ENCODE assay signal across 8 cellular contexts in the genomic region with DNA sequence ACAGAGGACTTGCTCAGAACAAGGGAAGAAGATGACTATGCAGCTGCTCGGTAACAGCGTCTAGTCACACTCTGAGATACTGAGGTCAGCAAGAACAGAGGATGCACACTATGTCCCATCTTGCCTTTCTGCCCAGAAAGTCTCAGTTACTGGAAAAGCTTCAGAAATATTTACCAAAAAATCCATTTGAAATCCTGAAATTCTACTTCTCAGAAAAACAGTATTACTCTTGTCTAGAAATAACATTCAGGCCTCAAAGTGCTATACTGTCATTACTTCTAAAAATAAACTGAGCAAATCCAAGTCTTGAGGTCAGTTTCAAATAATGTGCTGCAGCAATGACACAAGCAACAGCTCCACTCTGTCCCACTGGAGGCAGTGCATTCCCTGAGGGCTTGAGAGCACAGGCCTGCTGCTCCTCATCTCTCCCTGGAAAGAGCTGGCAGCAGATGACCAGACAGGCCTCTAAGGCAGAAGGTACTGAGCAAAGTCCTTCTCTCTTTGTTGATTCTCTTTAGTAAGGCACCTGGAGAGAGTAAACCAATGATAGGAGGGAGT.
DNase-seq lines count a peak whose midpoint lies in the region; ATAC-seq and TF ChIP-seq lines count a peak whose summit lies in the region.

No MANE protein-coding gene starts in this region.

- WGBS in ovary, 3 donors: 22 to 35% (median 31%) methylated on average over 2 of the region's 2 CpGs

- no peak overlapping the region for H2AFZ ChIP-seq in ACC112 (ENCODE audit: low read length, unreplicated experiment)

- H3K27me3 Mint-ChIP-seq in activated B cell treated with CpG ODN at 0.5 μM for 24 hours: no peaks in the 10 kb centered on the region
- peaks cover 3% of the 10 kb centered on the region for H3K27me3 Mint-ChIP-seq in endothelial cell (ENCODE audit: unreplicated experiment)

- H3K27ac ChIP-seq in ACC112 (ENCODE audit: low read depth, low read length): peak overlapping the region; percentile 56
- H3K27ac ChIP-seq in ovary: no peak overlapping the region

- no peak for DNase-seq in activated B cell treated with CpG ODN at 0.5 μM for 24 hours
- DNase-seq in fibroblast of the aortic adventitia (ENCODE audit: low read depth): peak; percentile 56
- DNase-seq in ovary: peak in 4 of 5 donors; percentile 14 to 47 (median 29)
- no peak for DNase-seq in endothelial cell (ENCODE audit: low spot score)

- no peaks in the 10 kb centered on the region for H3K9me3 ChIP-seq in ovary

- H3K4me1 ChIP-seq in ACC112 (ENCODE audit: control insufficient read depth, insufficient read depth, low read length, unreplicated experiment) (peaks cover 51% of the 10 kb centered on the region), ovary (ENCODE audit: insufficient read depth) (peaks cover 2% of the 10 kb centered on the region)

- CTCF ChIA-PET in activated B cell treated with CpG ODN at 0.5 μM for 24 hours (lab: Charles Lee): interaction anchor here (1.5 to 1.7 kb wide), 2 partner anchors 11 to 137 kb away, joined by 4 to 5 read pairs; no protein-coding TSS in a partner anchor

- H3K4me3 Mint-ChIP-seq in activated B cell treated with CpG ODN at 0.5 μM for 24 hours: no peak overlapping the region
- H3K4me3 Mint-ChIP-seq in endothelial cell (ENCODE audit: unreplicated experiment): no peak overlapping the region

- TF ChIP-seq CTCF in activated B cell treated with CpG ODN at 0.5 μM for 24 hours (IDR thresholded peaks at IDR 0.05): no peak
- peak; percentile 53 for TF ChIP-seq CTCF in fibroblast of the aortic adventitia (IDR thresholded peaks at IDR 0.05; ENCODE audit: insufficient read depth, low read length)
- no peak for TF ChIP-seq CTCF in ovary (IDR thresholded peaks at IDR 0.05)
- TF ChIP-seq CTCF in endothelial cell (IDR thresholded peaks at IDR 0.05; ENCODE audit: unreplicated experiment): no peak

- peaks cover 60% of the 10 kb centered on the region for H3K79me2 ChIP-seq in ACC112 (ENCODE audit: control insufficient read depth, insufficient read depth, low read length, unreplicated experiment)

- intact Hi-C loops in activated B cell treated with CpG ODN at 0.5 μM for 24 hours (cut with micrococcal nuclease) (no loop called here), ovary (cut with DNase I) (no loop called here)

- POLR2A ChIA-PET in activated B cell treated with CpG ODN at 0.5 μM for 24 hours (lab: Charles Lee): interaction anchor here (0.7 to 1.3 kb wide), 5 partner anchors 11 to 269 kb away, joined by 3 read pairs; no protein-coding TSS in a partner anchor

- H3K36me3 Mint-ChIP-seq in activated B cell treated with CpG ODN at 0.5 μM for 24 hours (ENCODE audit: low read depth) (peaks cover 47% of the 10 kb centered on the region), endothelial cell (ENCODE audit: low read depth, unreplicated experiment) (no peaks in the 10 kb centered on the region)

- H3K9me3 Mint-ChIP-seq in activated B cell treated with CpG ODN at 0.5 μM for 24 hours (peaks cover 5% of the 10 kb centered on the region), endothelial cell (ENCODE audit: unreplicated experiment) (no peaks in the 10 kb centered on the region)

- H3K27ac Mint-ChIP-seq in activated B cell treated with CpG ODN at 0.5 μM for 24 hours: peak overlapping the region; percentile 46
- H3K27ac Mint-ChIP-seq in endothelial cell (ENCODE audit: unreplicated experiment): no peak overlapping the region

- ATAC-seq in GM19395 (IDR thresholded peaks at IDR 0.05; ENCODE audit: unreplicated experiment): peak; percentile 33
- no peak for ATAC-seq in activated B cell treated with CpG ODN at 0.5 μM for 24 hours (ENCODE audit: low read depth)
- no peak for ATAC-seq in GM18520 (IDR thresholded peaks at IDR 0.05; ENCODE audit: unreplicated experiment)
- no peak for ATAC-seq in HG02870 (IDR thresholded peaks at IDR 0.05; ENCODE audit: unreplicated experiment)

- peaks cover 5% of the 10 kb centered on the region; the same call in 1 of the 2 replicates for H3K36me3 ChIP-seq in ACC112 (ENCODE audit: insufficient read depth, low read length)
- no peaks in the 10 kb centered on the region for H3K36me3 ChIP-seq in ovary

- H3K4me3 ChIP-seq in ACC112 (ENCODE audit: low read depth, low read length) (no peak overlapping the region), fibroblast of the aortic adventitia (ENCODE audit: low read depth, low read length) (no peak overlapping the region), ovary (no peak overlapping the region)

- no peaks in the 10 kb centered on the region for H3K27me3 ChIP-seq in ACC112 (ENCODE audit: insufficient read depth, low read length)
- no peaks in the 10 kb centered on the region for H3K27me3 ChIP-seq in ovary

- TF ChIP-seq EP300 in ovary (IDR thresholded peaks at IDR 0.05): no peak

- TF ChIP-seq POLR2A in ovary (IDR thresholded peaks at IDR 0.05): no peak

- H3K4me1 Mint-ChIP-seq in activated B cell treated with CpG ODN at 0.5 μM for 24 hours (peaks cover 59% of the 10 kb centered on the region), endothelial cell (ENCODE audit: unreplicated experiment) (peaks cover 9% of the 10 kb centered on the region)

Comparison
In these comparisons a context has a peak if more than half of its experiments do, and no peak if none do; other contexts are left out.
1. DNase-seq: peak in fibroblast of the aortic adventitia (single experiment) and ovary (4 of 5); none in activated B cell treated with CpG ODN at 0.5 μM for 24 hours (single experiment) and endothelial cell (single experiment).